10 cellular contexts compared by ENCODE assay signal in the genomic region with DNA sequence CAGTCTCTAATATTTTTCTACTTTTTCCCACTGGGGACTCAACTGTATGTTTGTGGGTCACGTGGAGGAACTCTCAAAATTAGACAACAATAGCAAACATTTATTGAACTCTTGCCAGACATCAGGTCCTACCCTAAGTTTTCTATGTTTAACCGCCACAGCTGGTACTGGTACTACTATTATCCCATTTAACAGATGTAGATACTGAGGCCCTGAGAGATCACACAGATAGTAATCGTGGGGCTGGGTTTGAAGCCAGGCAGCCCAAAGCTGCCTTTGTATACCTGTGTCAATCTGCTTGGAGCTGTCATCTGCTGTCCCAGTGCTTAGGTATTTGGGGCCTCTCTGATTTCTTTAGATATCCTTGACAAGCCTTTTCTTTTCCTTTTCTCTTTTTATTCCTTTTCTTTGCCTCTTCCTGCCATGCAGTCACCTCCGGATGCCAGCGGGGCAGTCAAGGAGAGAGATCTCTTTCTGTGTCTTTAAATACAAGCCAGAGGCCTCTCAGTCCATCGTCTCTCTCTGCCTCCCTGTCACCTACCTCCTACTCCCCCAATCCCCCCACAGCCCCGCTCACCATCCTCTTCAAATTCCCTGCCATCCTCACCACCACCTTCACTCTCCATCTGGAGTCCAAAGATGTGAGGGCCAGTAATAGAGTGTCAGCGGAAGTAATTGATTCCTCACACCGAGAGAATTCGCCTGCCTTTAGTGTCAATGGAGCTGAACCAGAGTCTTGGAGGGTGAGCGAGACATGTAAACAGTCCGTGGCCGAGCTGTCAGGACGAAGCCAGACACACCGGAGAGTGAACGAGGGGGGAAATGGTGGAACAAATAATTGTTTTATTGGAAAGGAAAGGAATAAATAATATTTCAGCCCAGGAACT. TPM values are rescaled to one million over a fixed set of nuclear protein-coding genes. Genes with fewer than 3 reads are reported as not detected.
A peak's percentile ranks its signal among the peaks of the same experiment; 100 is the strongest.
DNase-seq lines count a peak whose midpoint lies in the region; ATAC-seq, FAIRE-seq and TF ChIP-seq lines count a peak whose summit lies in the region.
"Had no signal": no experiment of that assay in that cellular context is flagged by ENCODE, and none has a peak within 500 bp of the region (broad histone marks: within the 10 kb centered on the region; RNA-seq: fewer than 3 reads in every experiment).

No MANE protein-coding gene starts in this region.

- no peak for FAIRE-seq in RCC 7860 (lab: Jason Lieb, UNC)

- no peak for DNase-seq in CD14-positive monocyte (ENCODE audit: low spot score)
- peak; percentile 63 for DNase-seq in RCC 7860 (ENCODE audit: low spot score)
- no peak for DNase-seq in epithelial cell of prostate (ENCODE audit: low read depth, low spot score)
- DNase-seq in effector memory CD8-positive, alpha-beta T cell = no peak
- DNase-seq in suprapubic skin (ENCODE audit: low spot score in 2 of 2) = no peak
- no peak for DNase-seq in ureter (ENCODE audit: low spot score)

- H3K4me1 ChIP-seq in parathyroid adenoma = peaks cover 2% of the 10 kb centered on the region
- H3K4me1 ChIP-seq in suprapubic skin = peaks cover 29% of the 10 kb centered on the region

- no peaks in the 10 kb centered on the region for H3K36me3 Mint-ChIP-seq in CD14-positive monocyte
- peaks cover 2% of the 10 kb centered on the region for H3K36me3 Mint-ChIP-seq in effector memory CD8-positive, alpha-beta T cell (ENCODE audit: insufficient read depth)

- no peak for TF ChIP-seq EP300 in suprapubic skin (IDR thresholded peaks at IDR 0.05)

- peaks cover 0 to 4% (median 3%) of the 10 kb centered on the region in 3 donors for H3K27me3 Mint-ChIP-seq in CD14-positive monocyte (ENCODE audit: low read depth in 3 of 3)
- peaks cover 0 to 34% of the 10 kb centered on the region in 2 donors for H3K27me3 Mint-ChIP-seq in effector memory CD8-positive, alpha-beta T cell

- TF ChIP-seq CTCF in CD14-positive monocyte (IDR thresholded peaks at IDR 0.05) = no peak
- no peak for TF ChIP-seq CTCF in parathyroid adenoma (IDR thresholded peaks at IDR 0.05)
- no peak for TF ChIP-seq CTCF in suprapubic skin (IDR thresholded peaks at IDR 0.05)

- no peak for TF ChIP-seq POLR2A in suprapubic skin (IDR thresholded peaks at IDR 0.05)

- no peak overlapping the region for H3K4me2 ChIP-seq in parathyroid adenoma (ENCODE audit: low read length)
- H3K4me2 ChIP-seq: KMS-11 had no signal

- H3K27ac Mint-ChIP-seq in CD14-positive monocyte = peak overlapping the region; percentile 89 to 97 (median 95)
- no peak overlapping the region for H3K27ac Mint-ChIP-seq in effector memory CD8-positive, alpha-beta T cell

- H3K9ac ChIP-seq in parathyroid adenoma = no peak overlapping the region
- H3K9ac ChIP-seq: KMS-11 had no signal

- H3K4me3 Mint-ChIP-seq in CD14-positive monocyte = no peak overlapping the region
- no peak overlapping the region for H3K4me3 Mint-ChIP-seq in effector memory CD8-positive, alpha-beta T cell

- intact Hi-C loops in CD14-positive monocyte (cut with micrococcal nuclease) = no loop called here

- H3K27ac ChIP-seq in epithelial cell of prostate (peak overlapping the region; percentile 76), parathyroid adenoma (no peak overlapping the region), suprapubic skin (no peak overlapping the region)
- H3K27ac ChIP-seq: KMS-11 had no signal

- no peaks in the 10 kb centered on the region for H3K36me3 ChIP-seq in parathyroid adenoma (ENCODE audit: control insufficient read depth, insufficient read depth, low read length)
- no peaks in the 10 kb centered on the region for H3K36me3 ChIP-seq in suprapubic skin
- H3K36me3 ChIP-seq: thoracic aorta had no signal

- no peaks in the 10 kb centered on the region for H3K9me3 ChIP-seq in parathyroid adenoma (ENCODE audit: control insufficient read depth, low read length)
- H3K9me3 ChIP-seq in suprapubic skin = no peaks in the 10 kb centered on the region
- H3K9me3 ChIP-seq: thoracic aorta had no signal

- H3K4me3 ChIP-seq in parathyroid adenoma (ENCODE audit: low read depth, low read length) (no peak overlapping the region), suprapubic skin (no peak overlapping the region)
- H3K4me3 ChIP-seq: thoracic aorta had no signal

- no peak for ATAC-seq in effector memory CD8-positive, alpha-beta T cell (replicated peaks)
- no peak for ATAC-seq in HG02870 (IDR thresholded peaks at IDR 0.05; ENCODE audit: unreplicated experiment)

- no peaks in the 10 kb centered on the region for H3K27me3 ChIP-seq in parathyroid adenoma (ENCODE audit: control insufficient read depth, insufficient read depth, low read length)
- no peaks in the 10 kb centered on the region for H3K27me3 ChIP-seq in suprapubic skin

- H3K79me2 ChIP-seq in parathyroid adenoma = no peaks in the 10 kb centered on the region

- H2AFZ ChIP-seq in parathyroid adenoma = peak overlapping the region; percentile 30

- 87% methylated on average over 16 of the region's 16 CpGs for WGBS in suprapubic skin

- H3K9me3 Mint-ChIP-seq in CD14-positive monocyte = no peaks in the 10 kb centered on the region
- H3K9me3 Mint-ChIP-seq in effector memory CD8-positive, alpha-beta T cell = no peaks in the 10 kb centered on the region

- peaks cover 31% of the 10 kb centered on the region for H3K4me1 Mint-ChIP-seq in CD14-positive monocyte
- H3K4me1 Mint-ChIP-seq in effector memory CD8-positive, alpha-beta T cell (ENCODE audit: low read depth in 2 of 2) = peaks cover 0 to 4% of the 10 kb centered on the region in 2 donors

RNA-seq across cellular contexts. Expression of gene NRP2, which starts 23.5 kb away (rescaled TPM):
- 1 to 10 TPM in 1 of 2 donors, under 1 TPM in 1; 0.97 to 1.6 TPM for polyA plus RNA-seq in CD14-positive monocyte
- total RNA-seq in suprapubic skin (1 to 10 TPM; 3.4 to 8.9 (median 6.6) TPM), ureter (55.8 TPM)

Comparison
In these comparisons a context has a peak if more than half of its experiments do, and no peak if none do; other contexts are left out.
1. H3K27ac Mint-ChIP-seq: peak in CD14-positive monocyte (7 of 7); none in effector memory CD8-positive, alpha-beta T cell (0 of 2).